ENCODE assay signal across 14 cellular contexts in genomic region chrX:56066016-56066415, GRCh38.
A peak's percentile ranks its signal among the peaks of the same experiment; 100 is the strongest.
DNase-seq lines count a peak whose midpoint lies in the region; ATAC-seq, FAIRE-seq and TF ChIP-seq lines count a peak whose summit lies in the region.
"Had no signal": no experiment of that assay in that cellular context is flagged by ENCODE, and none has a peak within 500 bp of the region (broad histone marks: within the 10 kb centered on the region; RNA-seq: fewer than 3 reads in every experiment).

No MANE protein-coding gene starts in this region.

- H3K4me1 Mint-ChIP-seq in CD4-positive, alpha-beta T cell (ENCODE audit: low read depth), result peaks cover 36% of the 10 kb centered on the region

- CTCF ChIA-PET in CD4-positive, alpha-beta T cell (lab: Charles Lee), result no interaction called here

- no peaks in the 10 kb centered on the region for H3K27me3 Mint-ChIP-seq in CD4-positive, alpha-beta T cell
- H3K27me3 Mint-ChIP-seq: activated naive CD8-positive, alpha-beta T cell treated with anti-CD3 and anti-CD28 coated beads for 36 hours had no signal

- POLR2A ChIA-PET in CD4-positive, alpha-beta T cell (lab: Charles Lee), result no interaction called here

- H3K4me3 Mint-ChIP-seq in CD4-positive, alpha-beta T cell, result peak overlapping the region; percentile 34
- H3K4me3 Mint-ChIP-seq: activated naive CD8-positive, alpha-beta T cell treated with anti-CD3 and anti-CD28 coated beads for 36 hours had no signal

- H3K4me3 ChIP-seq in suprapubic skin (no peak overlapping the region), upper lobe of left lung (no peak overlapping the region)
- H3K4me3 ChIP-seq: HAP-1, ovary had no signal

- H3K9me3 ChIP-seq in CD4-positive, alpha-beta T cell (ENCODE audit: control insufficient read depth, low read length), result peaks cover 5% of the 10 kb centered on the region
- H3K9me3 ChIP-seq in suprapubic skin, result no peaks in the 10 kb centered on the region
- H3K9me3 ChIP-seq in upper lobe of left lung, result peaks cover 0 to 17% (median 0%) of the 10 kb centered on the region in 4 donors
- H3K9me3 ChIP-seq: HAP-1, ovary had no signal

- peak overlapping the region; percentile 90 for H3K27ac Mint-ChIP-seq in CD4-positive, alpha-beta T cell
- H3K27ac Mint-ChIP-seq: activated naive CD8-positive, alpha-beta T cell treated with anti-CD3 and anti-CD28 coated beads for 36 hours had no signal

- H3K36me3 Mint-ChIP-seq in CD4-positive, alpha-beta T cell (ENCODE audit: low read depth), result peaks cover 28% of the 10 kb centered on the region

- H3K27ac ChIP-seq in CD4-positive, alpha-beta T cell (ENCODE audit: low read depth, low read length), result no peak overlapping the region
- H3K27ac ChIP-seq in suprapubic skin, result no peak overlapping the region
- no peak overlapping the region for H3K27ac ChIP-seq in upper lobe of left lung
- H3K27ac ChIP-seq: ovary had no signal

- no peaks in the 10 kb centered on the region for H3K4me1 ChIP-seq in suprapubic skin
- H3K4me1 ChIP-seq in upper lobe of left lung, result no peaks in the 10 kb centered on the region
- H3K4me1 ChIP-seq: HAP-1 had no signal

- no peaks in the 10 kb centered on the region for H3K36me3 ChIP-seq in suprapubic skin
- no peaks in the 10 kb centered on the region for H3K36me3 ChIP-seq in upper lobe of left lung
- H3K36me3 ChIP-seq: HAP-1, ovary had no signal

- TF ChIP-seq EP300 in suprapubic skin (IDR thresholded peaks at IDR 0.05), result no peak
- TF ChIP-seq EP300 in upper lobe of left lung (IDR thresholded peaks at IDR 0.05), result no peak

- intact Hi-C loops in CD4-positive, alpha-beta T cell (cut with DNase I, micrococcal nuclease), result no loop called here

- TF ChIP-seq POLR2A in suprapubic skin (IDR thresholded peaks at IDR 0.05) (no peak), upper lobe of left lung (IDR thresholded peaks at IDR 0.05) (no peak)

- peak; percentile 43 for ATAC-seq in CD4-positive, alpha-beta T cell (ENCODE audit: poor library complexity)
- peak; percentile 65 for ATAC-seq in GM19035 (IDR thresholded peaks at IDR 0.05; ENCODE audit: unreplicated experiment)
- ATAC-seq in HG02798 (IDR thresholded peaks at IDR 0.05; ENCODE audit: poor library complexity, unreplicated experiment), result peak; percentile 84
- ATAC-seq in upper lobe of left lung (ENCODE audit: low FRiP score in 2 of 2), result no peak

- peaks cover 7% of the 10 kb centered on the region for H3K9me3 Mint-ChIP-seq in CD4-positive, alpha-beta T cell

- 56% methylated on average over 1 of the region's 2 CpGs for WGBS in suprapubic skin
- WGBS in upper lobe of left lung, 2 donors, result 43 to 70% methylated on average over 1 to 2 of the region's 2 CpGs

- no peak for TF ChIP-seq CTCF in CD4-positive, alpha-beta T cell (IDR thresholded peaks at IDR 0.05)
- TF ChIP-seq CTCF in suprapubic skin (IDR thresholded peaks at IDR 0.05), result no peak
- TF ChIP-seq CTCF in upper lobe of left lung (IDR thresholded peaks at IDR 0.05), result no peak

- DNase-seq in CD4-positive, alpha-beta T cell, result no peak
- peak; percentile 28 for DNase-seq in NAMALWA (ENCODE audit: low spot score)
- DNase-seq in frontal cortex (ENCODE audit: low spot score in 2 of 2), result no peak
- no peak for DNase-seq in suprapubic skin (ENCODE audit: low spot score in 2 of 2)
- no peak for DNase-seq in upper lobe of left lung
- DNase-seq in HT-29 (ENCODE audit: low spot score), result no peak
- DNase-seq: activated naive CD8-positive, alpha-beta T cell treated with anti-CD3 and anti-CD28 coated beads for 36 hours; DMS53; NCI-H510A treated with DMSO at 0.1 percent for 48 hours; ovary; stimulated activated CD8-positive, alpha-beta memory T cell treated with anti-CD3 and anti-CD28 coated beads, Interleukin-4, amount 100 ng/mL, for 48 hours had no signal

- no peak for FAIRE-seq in frontal cortex (lab: Jason Lieb, UNC)

- no peaks in the 10 kb centered on the region for H3K27me3 ChIP-seq in CD4-positive, alpha-beta T cell (ENCODE audit: control insufficient read depth, insufficient read depth, low read length)
- no peaks in the 10 kb centered on the region for H3K27me3 ChIP-seq in suprapubic skin
- no peaks in the 10 kb centered on the region for H3K27me3 ChIP-seq in upper lobe of left lung
- H3K27me3 ChIP-seq: ovary had no signal

Comparison
In these comparisons a context has a peak if more than half of its experiments do, and no peak if none do; other contexts are left out.
1. ATAC-seq: peak in CD4-positive, alpha-beta T cell (single experiment), GM19035 (single experiment) and HG02798 (single experiment); none in upper lobe of left lung (0 of 2).